Comparison of ENCODE assay signal across 6 cellular contexts in the genomic region with DNA sequence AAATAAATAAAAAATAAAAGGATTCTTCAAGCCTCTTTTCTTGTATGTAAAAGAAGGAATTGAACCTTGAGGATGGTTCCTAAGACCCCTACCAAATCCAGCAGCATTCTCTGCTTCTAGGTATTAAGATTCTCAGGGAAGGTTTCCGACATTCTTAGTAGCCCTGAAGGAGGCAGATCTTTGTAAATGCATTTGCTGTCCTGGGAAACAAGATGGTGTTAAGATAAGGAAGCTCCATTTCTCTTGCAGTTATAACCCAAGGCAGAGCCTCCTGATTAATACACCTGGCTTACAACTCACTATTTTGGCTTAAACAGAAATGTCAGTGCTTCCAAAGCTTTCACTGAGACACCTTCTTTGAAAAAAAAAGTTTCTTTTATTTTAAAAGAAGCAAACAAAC.
"Had no signal": no experiment of that assay in that cellular context is flagged by ENCODE, and none has a peak within 500 bp of the region (broad histone marks: within the 10 kb centered on the region; RNA-seq: fewer than 3 reads in every experiment).

No MANE protein-coding gene starts in this region.

- ATAC-seq: HepG2, K562 had no signal

- DNase-seq: IMR-90, KBM-7, KG1 had no signal

- H3K27ac ChIP-seq: HL-60 had no signal

- H3K4me3 ChIP-seq: K562 had no signal
